24 cellular contexts compared by ENCODE assay signal in genomic region chr1:220356981-220357850, GRCh38.
"Had no signal": no experiment of that assay in that cellular context is flagged by ENCODE, and none has a peak within 500 bp of the region (broad histone marks: within the 10 kb centered on the region; RNA-seq: fewer than 3 reads in every experiment).

No MANE protein-coding gene starts in this region.

- H3K36me3 Mint-ChIP-seq: mesothelial cell of epicardium; naive thymus-derived CD4-positive, alpha-beta T cell; neural progenitor cell; stimulated activated effector memory CD8-positive, alpha-beta T cell treated with anti-CD3 and anti-CD28 coated beads, Interleukin-12 subunit alpha, Interleukin-12 subunit beta, amount 100 ng/mL, for 72 hours had no signal

- H3K36me3 ChIP-seq: esophagus muscularis mucosa, neural progenitor cell, prostate gland, right lobe of liver, stomach, thyroid gland, vagina had no signal

- H3K9me3 Mint-ChIP-seq: nephron; neural progenitor cell; stimulated activated effector memory CD8-positive, alpha-beta T cell treated with anti-CD3 and anti-CD28 coated beads, Interleukin-12 subunit alpha, Interleukin-12 subunit beta, amount 100 ng/mL, for 72 hours had no signal

- H3K4me1 Mint-ChIP-seq: naive thymus-derived CD4-positive, alpha-beta T cell; nephron; neural progenitor cell; stimulated activated effector memory CD8-positive, alpha-beta T cell treated with anti-CD3 and anti-CD28 coated beads, Interleukin-12 subunit alpha, Interleukin-12 subunit beta, amount 100 ng/mL, for 72 hours had no signal

- ATAC-seq: foreskin keratinocyte; mucosa of descending colon; naive thymus-derived CD4-positive, alpha-beta T cell; right lobe of liver; stimulated activated effector memory CD8-positive, alpha-beta T cell treated with anti-CD3 and anti-CD28 coated beads, Interleukin-12 subunit alpha, Interleukin-12 subunit beta, amount 100 ng/mL, for 72 hours had no signal

- DNase-seq: dermis blood vessel endothelial cell; effector memory CD4-positive, alpha-beta T cell; foreskin keratinocyte; glutamatergic neuron; mesenchymal stem cell; mucosa of descending colon; naive thymus-derived CD4-positive, alpha-beta T cell; right lobe of liver; stimulated activated CD4-positive, alpha-beta T cell treated with anti-CD3 and anti-CD28 coated beads, Interleukin-2, amount 100 ng/mL, for 24 hours; stimulated activated CD4-positive, alpha-beta T cell treated with anti-CD3 and anti-CD28 coated beads, Interleukin-4, amount 100 ng/mL, for 24 hours; stimulated activated naive CD4-positive, alpha-beta T cell treated with Interleukin-2 at 50 U/mL for 16 hours; stomach; thyroid gland; trophoblast cell had no signal

- H3K4me2 ChIP-seq: neural progenitor cell had no signal

- H3K4me1 ChIP-seq: esophagus muscularis mucosa, foreskin keratinocyte, neural progenitor cell, prostate gland, right lobe of liver, stomach, thyroid gland, vagina had no signal

- H2AFZ ChIP-seq: neural progenitor cell had no signal

- H3K9me3 ChIP-seq: esophagus muscularis mucosa, mucosa of descending colon, prostate gland, right lobe of liver, stomach, thyroid gland, vagina had no signal

- FAIRE-seq: endothelial cell of umbilical vein, keratinocyte had no signal

- H3K4me3 Mint-ChIP-seq: mesothelial cell of epicardium; naive thymus-derived CD4-positive, alpha-beta T cell; nephron; neural progenitor cell; stimulated activated effector memory CD8-positive, alpha-beta T cell treated with anti-CD3 and anti-CD28 coated beads, Interleukin-12 subunit alpha, Interleukin-12 subunit beta, amount 100 ng/mL, for 72 hours had no signal

- H3K9ac ChIP-seq: neural progenitor cell had no signal

- H3K4me3 ChIP-seq: coronary artery, esophagus muscularis mucosa, mucosa of descending colon, neural progenitor cell, prostate gland, right lobe of liver, stomach, thyroid gland, vagina had no signal

- H3K27ac ChIP-seq: coronary artery, esophagus muscularis mucosa, foreskin keratinocyte, neural progenitor cell, prostate gland, right lobe of liver, stomach, thyroid gland, vagina had no signal

- H3K27ac Mint-ChIP-seq: mesothelial cell of epicardium; naive thymus-derived CD4-positive, alpha-beta T cell; nephron; neural progenitor cell; stimulated activated effector memory CD8-positive, alpha-beta T cell treated with anti-CD3 and anti-CD28 coated beads, Interleukin-12 subunit alpha, Interleukin-12 subunit beta, amount 100 ng/mL, for 72 hours had no signal

- H3K27me3 ChIP-seq: esophagus muscularis mucosa, foreskin keratinocyte, neural progenitor cell, right lobe of liver, thyroid gland, vagina had no signal
